In the genomic region with DNA sequence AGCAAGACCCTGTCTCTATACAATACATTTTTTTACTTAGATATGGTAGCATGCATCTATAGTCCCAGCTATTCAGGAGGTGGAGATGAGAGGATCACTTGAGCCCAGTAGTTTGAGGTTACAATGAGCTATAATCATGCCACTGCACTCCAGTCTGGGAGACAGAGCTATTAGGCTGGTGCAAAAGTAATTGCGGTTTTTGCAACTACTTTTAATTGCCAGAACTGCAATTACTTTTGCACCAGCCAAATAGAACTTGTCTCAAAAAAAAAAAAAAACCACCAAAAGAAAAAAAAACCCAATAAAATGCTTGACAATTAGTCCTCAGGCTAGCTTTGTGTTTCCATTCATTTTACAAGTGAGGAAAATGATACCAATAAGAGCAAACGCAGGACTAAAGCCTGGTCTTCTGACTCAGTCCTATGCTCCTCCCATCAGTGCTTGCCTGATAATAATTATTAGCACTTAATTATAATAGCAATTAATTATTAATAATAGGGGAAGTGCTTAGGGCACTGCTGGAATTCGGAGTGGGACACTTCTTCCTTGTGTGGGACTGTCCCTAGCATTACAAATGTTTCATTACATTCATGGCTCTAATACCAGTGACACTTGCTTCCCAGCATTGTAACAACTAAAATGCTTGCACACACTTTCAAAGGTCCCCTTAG, we compare ENCODE assay signal across 34 cellular contexts.
DNase-seq lines count a peak whose midpoint lies in the region; ATAC-seq, FAIRE-seq and TF ChIP-seq lines count a peak whose summit lies in the region.
"Had no signal": no experiment of that assay in that cellular context is flagged by ENCODE, and none has a peak within 500 bp of the region (broad histone marks: within the 10 kb centered on the region; RNA-seq: fewer than 3 reads in every experiment).

No MANE protein-coding gene starts in this region.

- no peak overlapping the region for H3K27ac ChIP-seq in HepG2 (ENCODE audit: extremely low read length, insufficient read depth, low read length)
- H3K27ac ChIP-seq in right lobe of liver: no peak overlapping the region
- no peak overlapping the region for H3K27ac ChIP-seq in Karpas-422 (ENCODE audit: low read length)
- no peak overlapping the region for H3K27ac ChIP-seq in K562 (ENCODE audit: extremely low read depth, low read depth, low read length)
- H3K27ac ChIP-seq: 22Rv1; A549; BLaER1; BLaER1 treated with 17β-estradiol and CSF1 and Interleukin-3, amounts not matched to agents 10 nM and 100 nM; C4-2B had no signal

- no peak for FAIRE-seq in HepG2 (lab: Jason Lieb, UNC)
- FAIRE-seq in K562 (lab: Jason Lieb, UNC): no peak
- FAIRE-seq: A204.1, A549, D721Med had no signal

- ATAC-seq in HepG2: no peak
- no peak for ATAC-seq in right lobe of liver
- ATAC-seq in K562: no peak
- ATAC-seq in HG03095 (IDR thresholded peaks at IDR 0.05; ENCODE audit: unreplicated experiment): no peak
- ATAC-seq: A549; CD8-positive, alpha-beta T cell had no signal

- H3K4me1 ChIP-seq in HepG2 (ENCODE audit: insufficient read depth, low read length) (no peaks in the 10 kb centered on the region), right lobe of liver (no peaks in the 10 kb centered on the region), Karpas-422 (ENCODE audit: low read length) (peaks cover 4% of the 10 kb centered on the region; the same call in 1 of the 2 replicates), K562 (replicated peaks in 1 of 2; ENCODE audit: control insufficient read depth in 2 of 2, insufficient read depth in 2 of 2, low read length in 2 of 2) (no peaks in the 10 kb centered on the region; a peak in 3 of 5 replicates)
- H3K4me1 ChIP-seq: A549, BE2C, BLaER1, Caco-2 had no signal

- H3K4me3 ChIP-seq in HepG2 (replicated peaks in 1 of 3; ENCODE audit: insufficient read depth in 1 of 3, low read depth in 2 of 3, low read length in 3 of 3): no peak overlapping the region
- no peak overlapping the region for H3K4me3 ChIP-seq in right lobe of liver
- no peak overlapping the region for H3K4me3 ChIP-seq in Karpas-422 (ENCODE audit: low read length)
- H3K4me3 ChIP-seq in K562: no peak overlapping the region
- H3K4me3 ChIP-seq: A549; BLaER1; BLaER1 treated with 17β-estradiol and CSF1 and Interleukin-3, amounts not matched to agents 10 nM and 100 nM had no signal

- no peak overlapping the region for H2AFZ ChIP-seq in HepG2 (ENCODE audit: low read length)
- no peak overlapping the region for H2AFZ ChIP-seq in Karpas-422 (ENCODE audit: low read length)
- no peak overlapping the region for H2AFZ ChIP-seq in K562 (ENCODE audit: low read depth, low read length)

- H3K9me1 ChIP-seq in K562 (ENCODE audit: control insufficient read depth, insufficient read depth, low read length): no peaks in the 10 kb centered on the region

- in situ Hi-C loops in HepG2 (cut with HindIII; ENCODE audit: extremely low pct_ligation_motif_present, low pct_unique_long_range_greater_than_20kb): no loop called here
- in situ Hi-C loops in K562 (cut with MboI): no loop called here

- H3K9ac ChIP-seq in HepG2 (ENCODE audit: insufficient read depth, low read depth, low read length) (no peak overlapping the region), Karpas-422 (ENCODE audit: low read length) (no peak overlapping the region), K562 (ENCODE audit: insufficient read depth in 1 of 2, low read depth in 2 of 2, low read length in 2 of 2) (no peak overlapping the region)
- H3K9ac ChIP-seq: BLaER1; BLaER1 treated with 17β-estradiol and CSF1 and Interleukin-3, amounts not matched to agents 10 nM and 100 nM had no signal

- H4K20me1 ChIP-seq in HepG2 (ENCODE audit: insufficient read depth, low read length): no peaks in the 10 kb centered on the region
- H4K20me1 ChIP-seq in Karpas-422 (ENCODE audit: insufficient read depth, low read depth, low read length): no peaks in the 10 kb centered on the region
- no peaks in the 10 kb centered on the region for H4K20me1 ChIP-seq in K562 (replicated peaks; ENCODE audit: control insufficient read depth, insufficient read depth, low read length)
- H4K20me1 ChIP-seq: BLaER1; BLaER1 treated with 17β-estradiol and CSF1 and Interleukin-3, amounts not matched to agents 10 nM and 100 nM had no signal

- no peaks in the 10 kb centered on the region for H3K9me2 ChIP-seq in Karpas-422 (replicated peaks; ENCODE audit: insufficient read depth, low read length)

- TF ChIP-seq POLR2A in HepG2 (IDR thresholded peaks at IDR 0.05; ENCODE audit: insufficient read depth in 1 of 2, low read depth in 2 of 2, low read length in 2 of 2) (no peak), right lobe of liver (IDR thresholded peaks at IDR 0.05) (no peak), K562 (conservative IDR thresholded peaks at IDR 0.05) (no peak)

- intact Hi-C loops in HepG2 (cut with micrococcal nuclease; ENCODE audit: unreplicated experiment): no loop called here
- intact Hi-C loops in right lobe of liver (cut with DNase I): no loop called here
- intact Hi-C loops in K562 (cut with micrococcal nuclease): loop anchor here (10.0 kb wide), 1 partner anchor 124 kb away; no protein-coding TSS in a partner anchor

- no peak for TF ChIP-seq EP300 in HepG2 (IDR thresholded peaks at IDR 0.05; ENCODE audit: low read depth in 2 of 2, low read length in 2 of 2)
- TF ChIP-seq EP300 in HepG2 (CRISPR knock-in tag; IDR thresholded peaks at IDR 0.05; ENCODE audit: borderline replicate concordance): no peak
- no peak for TF ChIP-seq EP300 in K562 (IDR thresholded peaks at IDR 0.05; ENCODE audit: low read length)

- 2% methylated on average over 3 of the region's 3 CpGs for WGBS in HepG2 (ENCODE audit: low lambda C conversion rate)
- WGBS in right lobe of liver (ENCODE audit: insufficient coverage, low coverage, low lambda C conversion rate, missing lambda C conversion rate): 41% methylated on average over 3 of the region's 3 CpGs
- WGBS in K562 (ENCODE audit: insufficient coverage, low coverage, missing lambda C conversion rate): 0% methylated on average over 3 of the region's 3 CpGs

- H3K79me2 ChIP-seq in HepG2 (ENCODE audit: insufficient read depth, low read length) (no peaks in the 10 kb centered on the region), Karpas-422 (ENCODE audit: low read length) (no peaks in the 10 kb centered on the region), K562 (ENCODE audit: control insufficient read depth, insufficient read depth, low read length) (no peaks in the 10 kb centered on the region)

- CTCF ChIA-PET in HepG2 (lab: Yijun Ruan, JAX; ENCODE audit: low intra/inter-chr PET ratio, low total read pairs) (no interaction called here), HEK293T (lab: Yijun Ruan, JAX) (no interaction called here), K562 (lab: Yijun Ruan, JAX; ENCODE audit: low intra/inter-chr PET ratio) (no interaction called here)

- TF ChIP-seq CTCF in HepG2 (CRISPR knock-in tag; IDR thresholded peaks at IDR 0.05) (no peak), right lobe of liver (IDR thresholded peaks at IDR 0.05) (no peak), K562 (IDR thresholded peaks at IDR 0.05 in 2 of 3, conservative IDR thresholded peaks at IDR 0.05 in 1 of 3; ENCODE audit: insufficient read depth in 2 of 3, low read depth in 1 of 3, low read length in 3 of 3) (no peak)

- POLR2A ChIA-PET in HepG2 (lab: Yijun Ruan, JAX): no interaction called here
- POLR2A ChIA-PET in HEK293T (lab: Yijun Ruan, JAX): no interaction called here
- POLR2A ChIA-PET in K562 (lab: Yijun Ruan, JAX): no interaction called here

- DNase-seq in HepG2 (ENCODE audit: low spot score): no peak
- DNase-seq in right lobe of liver: no peak
- no peak for DNase-seq in HEK293T (ENCODE audit: extremely low spot score)
- DNase-seq in Karpas-422: peak; percentile 31
- no peak for DNase-seq in K562 (ENCODE audit: extremely low read depth in 1 of 4, low spot score in 3 of 4)
- DNase-seq in 8988T: no peak
- no peak for DNase-seq in NCI-H526 (lab: John Stamatoyannopoulos, UW)
- DNase-seq: ACHN; AML-193; BE2C; C1 segment of cervical spinal cord; Caco-2; Calu3; CD4-positive, alpha-beta memory T cell; CD4-positive, alpha-beta T cell; CD4-positive, CD25-positive, alpha-beta regulatory T cell; CD8-positive, alpha-beta memory T cell; CD8-positive, alpha-beta T cell; COR-L47; DMS 273 treated with DMSO at 0.1 percent for 48 hours; DMS153; DMS53; DMS79; DMS79 treated with DMSO at 0.1 percent for 48 hours; DND-41; EL had no signal

- BruUV-seq in HepG2 (replicated peaks; lab: Mats Ljungman, UMichigan) (no TSS peak), K562 (replicated peaks; lab: Mats Ljungman, UMichigan) (no TSS peak)

- H3K27me3 ChIP-seq in HepG2 (ENCODE audit: control insufficient read depth in 1 of 2, insufficient read depth in 2 of 2, low read length in 2 of 2) (no peaks in the 10 kb centered on the region), right lobe of liver (no peaks in the 10 kb centered on the region), Karpas-422 (ENCODE audit: low read length) (no peaks in the 10 kb centered on the region), K562 (ENCODE audit: control insufficient read depth in 2 of 2, insufficient read depth in 2 of 2, low read length in 2 of 2) (no peaks in the 10 kb centered on the region)
- H3K27me3 ChIP-seq: BE2C; BLaER1; BLaER1 treated with 17β-estradiol and CSF1 and Interleukin-3, amounts not matched to agents 10 nM and 100 nM had no signal

- H3K9me3 ChIP-seq in HepG2 (ENCODE audit: low read length) (no peaks in the 10 kb centered on the region), right lobe of liver (no peaks in the 10 kb centered on the region), Karpas-422 (ENCODE audit: low read length) (no peaks in the 10 kb centered on the region), K562 (replicated peaks; ENCODE audit: control insufficient read depth, insufficient read depth, low read depth, low read length) (no peaks in the 10 kb centered on the region)
- H3K9me3 ChIP-seq: A549, BE2C, BLaER1, Caco-2 had no signal

- no peaks in the 10 kb centered on the region for H3K36me3 ChIP-seq in HepG2 (replicated peaks in 1 of 2; ENCODE audit: control insufficient read depth in 1 of 2, insufficient read depth in 2 of 2, low read length in 2 of 2)
- no peaks in the 10 kb centered on the region for H3K36me3 ChIP-seq in right lobe of liver
- no peaks in the 10 kb centered on the region for H3K36me3 ChIP-seq in Karpas-422 (ENCODE audit: insufficient read depth, low read length)
- H3K36me3 ChIP-seq in K562 (ENCODE audit: control insufficient read depth, insufficient read depth, low read length): no peaks in the 10 kb centered on the region
- H3K36me3 ChIP-seq: BE2C; BLaER1; BLaER1 treated with 17β-estradiol and CSF1 and Interleukin-3, amounts not matched to agents 10 nM and 100 nM had no signal

- TF ChIP-seq RAD21 in HepG2 (CRISPR knock-in tag; IDR thresholded peaks at IDR 0.05) (no peak), K562 (CRISPR knock-in tag; conservative IDR thresholded peaks at IDR 0.05 in 1 of 2, IDR thresholded peaks at IDR 0.05 in 1 of 2) (no peak)

- H3K4me2 ChIP-seq in HepG2 (ENCODE audit: low read depth, low read length) (no peak overlapping the region), Karpas-422 (ENCODE audit: low read depth, low read length, poor library complexity, severe bottlenecking) (no peak overlapping the region), K562 (ENCODE audit: insufficient read depth, low read length) (no peak overlapping the region)
- H3K4me2 ChIP-seq: A549; BLaER1; BLaER1 treated with 17β-estradiol and CSF1 and Interleukin-3, amounts not matched to agents 10 nM and 100 nM had no signal

TF ChIP-seq in HEK293T, 16 proteins besides CTCF, POLR2A, EP300 and RAD21 (continues in another document):
- no peak for TF ChIP-seq BHLHE40 (IDR thresholded peaks at IDR 0.05; ENCODE audit: borderline replicate concordance)
